Comparison of ENCODE assay signal across 1 cellular context in the genomic region with DNA sequence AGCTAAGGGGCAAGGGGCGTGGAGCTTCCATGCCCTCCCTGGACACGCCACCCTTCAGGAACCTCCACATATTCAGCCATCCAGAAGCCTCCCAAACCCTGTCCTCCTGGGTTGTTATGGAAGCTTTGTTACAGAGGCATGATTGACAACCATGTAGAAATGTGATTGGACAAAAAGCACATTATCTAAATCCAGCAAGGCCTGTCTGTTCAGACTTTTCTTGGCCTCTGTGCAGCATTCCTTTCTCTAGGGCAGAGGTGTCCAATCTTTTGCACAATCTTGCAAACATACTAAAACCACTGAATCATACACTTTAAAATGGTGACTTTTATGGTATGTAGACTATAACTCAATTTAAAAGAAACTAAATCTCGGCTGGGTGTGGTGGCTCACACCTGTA.
TF ChIP-seq lines count a peak whose summit lies in the region.

No MANE protein-coding gene starts in this region.

TF ChIP-seq in WTC11, 78 proteins besides CTCF, POLR2A, EP300 and RAD21 (continued from another document):
- TF ChIP-seq, protein P1, sequence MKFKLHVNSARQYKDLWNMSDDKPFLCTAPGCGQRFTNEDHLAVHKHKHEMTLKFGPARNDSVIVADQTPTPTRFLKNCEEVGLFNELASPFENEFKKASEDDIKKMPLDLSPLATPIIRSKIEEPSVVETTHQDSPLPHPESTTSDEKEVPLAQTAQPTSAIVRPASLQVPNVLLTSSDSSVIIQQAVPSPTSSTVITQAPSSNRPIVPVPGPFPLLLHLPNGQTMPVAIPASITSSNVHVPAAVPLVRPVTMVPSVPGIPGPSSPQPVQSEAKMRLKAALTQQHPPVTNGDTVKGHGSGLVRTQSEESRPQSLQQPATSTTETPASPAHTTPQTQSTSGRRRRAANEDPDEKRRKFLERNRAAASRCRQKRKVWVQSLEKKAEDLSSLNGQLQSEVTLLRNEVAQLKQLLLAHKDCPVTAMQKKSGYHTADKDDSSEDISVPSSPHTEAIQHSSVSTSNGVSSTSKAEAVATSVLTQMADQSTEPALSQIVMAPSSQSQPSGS (CRISPR knock-in tag; IDR thresholded peaks at IDR 0.05; ENCODE audit: borderline replicate concordance, low read depth): no peak
- TF ChIP-seq, protein P2, sequence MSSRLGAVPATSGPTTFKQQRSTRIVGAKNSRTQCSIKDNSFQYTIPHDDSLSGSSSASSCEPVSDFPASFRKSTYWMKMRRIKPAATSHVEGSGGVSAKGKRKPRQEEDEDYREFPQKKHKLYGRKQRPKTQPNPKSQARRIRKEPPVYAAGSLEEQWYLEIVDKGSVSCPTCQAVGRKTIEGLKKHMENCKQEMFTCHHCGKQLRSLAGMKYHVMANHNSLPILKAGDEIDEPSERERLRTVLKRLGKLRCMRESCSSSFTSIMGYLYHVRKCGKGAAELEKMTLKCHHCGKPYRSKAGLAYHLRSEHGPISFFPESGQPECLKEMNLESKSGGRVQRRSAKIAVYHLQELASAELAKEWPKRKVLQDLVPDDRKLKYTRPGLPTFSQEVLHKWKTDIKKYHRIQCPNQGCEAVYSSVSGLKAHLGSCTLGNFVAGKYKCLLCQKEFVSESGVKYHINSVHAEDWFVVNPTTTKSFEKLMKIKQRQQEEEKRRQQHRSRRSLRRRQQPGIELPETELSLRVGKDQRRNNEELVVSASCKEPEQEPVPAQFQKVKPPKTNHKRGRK (CRISPR knock-in tag; IDR thresholded peaks at IDR 0.05; ENCODE audit: borderline replicate concordance): no peak
- no peak for TF ChIP-seq OVOL2 (CRISPR knock-in tag; IDR thresholded peaks at IDR 0.05; ENCODE audit: borderline replicate concordance)
- TF ChIP-seq, protein P3, sequence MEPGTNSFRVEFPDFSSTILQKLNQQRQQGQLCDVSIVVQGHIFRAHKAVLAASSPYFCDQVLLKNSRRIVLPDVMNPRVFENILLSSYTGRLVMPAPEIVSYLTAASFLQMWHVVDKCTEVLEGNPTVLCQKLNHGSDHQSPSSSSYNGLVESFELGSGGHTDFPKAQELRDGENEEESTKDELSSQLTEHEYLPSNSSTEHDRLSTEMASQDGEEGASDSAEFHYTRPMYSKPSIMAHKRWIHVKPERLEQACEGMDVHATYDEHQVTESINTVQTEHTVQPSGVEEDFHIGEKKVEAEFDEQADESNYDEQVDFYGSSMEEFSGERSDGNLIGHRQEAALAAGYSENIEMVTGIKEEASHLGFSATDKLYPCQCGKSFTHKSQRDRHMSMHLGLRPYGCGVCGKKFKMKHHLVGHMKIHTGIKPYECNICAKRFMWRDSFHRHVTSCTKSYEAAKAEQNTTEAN (CRISPR knock-in tag; IDR thresholded peaks at IDR 0.05): no peak
